Comparison of ENCODE assay signal across 22 cellular contexts in the genomic region with DNA sequence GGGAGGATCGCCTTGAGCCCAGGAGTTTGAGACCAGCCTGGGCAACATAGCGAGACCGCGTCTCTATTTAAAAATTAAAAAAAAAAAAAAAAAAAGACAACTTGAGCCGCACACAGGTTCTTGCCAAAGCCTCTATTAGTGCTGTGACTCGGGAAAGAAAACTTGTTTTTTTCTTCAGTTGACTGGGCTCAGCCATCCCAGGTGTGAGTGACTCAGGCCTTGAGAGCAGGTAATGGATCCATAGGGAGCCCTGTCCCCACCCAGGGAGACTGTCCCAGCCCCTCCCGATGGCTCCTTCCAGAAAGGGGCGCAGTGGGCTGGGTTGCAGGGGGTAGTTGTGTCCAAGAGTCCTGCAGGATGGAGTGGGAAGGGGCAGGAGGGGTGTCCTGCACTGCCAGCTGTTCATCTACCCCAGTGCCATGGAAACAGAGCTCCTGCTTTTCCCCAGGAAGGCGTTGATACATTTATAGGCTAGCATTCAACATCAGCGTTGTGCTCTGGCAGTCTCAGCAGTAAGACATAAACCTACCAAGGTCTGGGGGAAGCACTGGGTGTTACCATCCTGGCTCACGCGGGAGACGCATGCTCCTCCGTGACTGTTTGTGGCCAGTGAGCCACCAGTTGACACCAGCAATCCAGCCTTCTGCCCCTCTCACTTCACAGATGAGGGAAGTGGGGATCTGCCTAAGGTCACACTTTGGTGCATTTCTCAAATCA.
A peak's percentile ranks its signal among the peaks of the same experiment; 100 is the strongest.
DNase-seq lines count a peak whose midpoint lies in the region; ATAC-seq and TF ChIP-seq lines count a peak whose summit lies in the region.
"Had no signal": no experiment of that assay in that cellular context is flagged by ENCODE, and none has a peak within 500 bp of the region (broad histone marks: within the 10 kb centered on the region; RNA-seq: fewer than 3 reads in every experiment).

No MANE protein-coding gene starts in this region.

- peaks cover 15% of the 10 kb centered on the region for H3K27me3 Mint-ChIP-seq in GM23338 (ENCODE audit: insufficient read depth, low read depth, poor library complexity)
- H3K27me3 Mint-ChIP-seq: activated CD4-positive, alpha-beta T cell treated with anti-CD3 and anti-CD28 coated beads for 36 hours; activated naive CD4-positive, alpha-beta T cell treated with anti-CD3 and anti-CD28 coated beads, Interleukin-2, amount 50 U/mL, for 24 hours; CD4-positive, alpha-beta memory T cell; T-cell had no signal

- H3K4me3 ChIP-seq in GM23338: no peak overlapping the region
- H3K4me3 ChIP-seq in OCI-LY1 (ENCODE audit: low read depth, low read length, poor library complexity, severe bottlenecking): peak overlapping the region; percentile 17
- H3K4me3 ChIP-seq in right atrium auricular region: no peak overlapping the region
- no peak overlapping the region for H3K4me3 ChIP-seq in ascending aorta
- H3K4me3 ChIP-seq: lower lobe of right lung, tibial nerve had no signal

- H3K9me3 Mint-ChIP-seq in GM23338: peaks cover 3% of the 10 kb centered on the region; the same call in 1 of the 3 replicates
- H3K9me3 Mint-ChIP-seq: activated naive CD4-positive, alpha-beta T cell treated with anti-CD3 and anti-CD28 coated beads, Interleukin-2, amount 50 U/mL, for 24 hours; CD4-positive, alpha-beta memory T cell; T-cell had no signal

- H2AFZ ChIP-seq in GM23338 (no peak overlapping the region), OCI-LY1 (ENCODE audit: low read length) (no peak overlapping the region)

- H3K36me3 ChIP-seq in GM23338 (ENCODE audit: insufficient read depth) (no peaks in the 10 kb centered on the region), OCI-LY1 (ENCODE audit: insufficient read depth, low read length) (peaks cover 10% of the 10 kb centered on the region), right atrium auricular region (no peaks in the 10 kb centered on the region), ascending aorta (no peaks in the 10 kb centered on the region)
- H3K36me3 ChIP-seq: lower lobe of right lung, tibial nerve had no signal

- no peak overlapping the region for H3K4me2 ChIP-seq in GM23338
- peak overlapping the region; percentile 49 for H3K4me2 ChIP-seq in OCI-LY1 (ENCODE audit: low read length)

- no peak for DNase-seq in GM23338 (ENCODE audit: low spot score)
- DNase-seq in right atrium auricular region (ENCODE audit: low spot score): no peak
- DNase-seq in renal cortical epithelial cell (ENCODE audit: low read depth): peak; percentile 30
- DNase-seq in NOMO-1 (lab: John Stamatoyannopoulos, UW; ENCODE audit: unreplicated experiment in 2 of 2): no peak
- no peak for DNase-seq in HCEC 1CT
- no peak for DNase-seq in ascending aorta (ENCODE audit: low spot score in 2 of 2)
- DNase-seq: activated CD4-positive, alpha-beta T cell treated with anti-CD3 and anti-CD28 coated beads for 36 hours; CD4-positive, alpha-beta memory T cell; effector CD8-positive, alpha-beta T cell; glutamatergic neuron; H7; lower lobe of right lung; NCI-H2107; NCI-H510A treated with DMSO at 0.1 percent for 48 hours; SHP77 treated with DMSO at 0.1 percent for 48 hours; stimulated activated CD4-positive, alpha-beta T cell treated with anti-CD3 and anti-CD28 coated beads, Interleukin-2, amount 100 ng/mL, for 24 hours; stimulated activated naive CD4-positive, alpha-beta T cell; T-cell had no signal

- peak overlapping the region; percentile 84; the same call in 1 of the 2 replicates for H3K27ac Mint-ChIP-seq in GM23338
- H3K27ac Mint-ChIP-seq: activated CD4-positive, alpha-beta T cell treated with anti-CD3 and anti-CD28 coated beads for 36 hours; activated naive CD4-positive, alpha-beta T cell treated with anti-CD3 and anti-CD28 coated beads, Interleukin-2, amount 50 U/mL, for 24 hours; CD4-positive, alpha-beta memory T cell; T-cell had no signal

- no peak overlapping the region for H3K4me3 Mint-ChIP-seq in GM23338
- H3K4me3 Mint-ChIP-seq: activated CD4-positive, alpha-beta T cell treated with anti-CD3 and anti-CD28 coated beads for 36 hours; activated naive CD4-positive, alpha-beta T cell treated with anti-CD3 and anti-CD28 coated beads, Interleukin-2, amount 50 U/mL, for 24 hours; CD4-positive, alpha-beta memory T cell; T-cell had no signal

- H3K36me3 Mint-ChIP-seq in GM23338 (ENCODE audit: low read depth): peaks cover 4% of the 10 kb centered on the region; the same call in 2 of the 3 replicates
- H3K36me3 Mint-ChIP-seq: activated naive CD4-positive, alpha-beta T cell treated with anti-CD3 and anti-CD28 coated beads, Interleukin-2, amount 50 U/mL, for 24 hours; CD4-positive, alpha-beta memory T cell had no signal

- intact Hi-C loops in ascending aorta (cut with DNase I): no loop called here

- H3K79me2 ChIP-seq in GM23338 (replicated peaks; ENCODE audit: insufficient read depth) (peaks cover 91% of the 10 kb centered on the region), OCI-LY1 (ENCODE audit: insufficient read depth, low read length) (peaks cover 77% of the 10 kb centered on the region)

- TF ChIP-seq CTCF in GM23338 (conservative IDR thresholded peaks at IDR 0.05; ENCODE audit: low read depth in 2 of 2) (no peak), OCI-LY1 (IDR thresholded peaks at IDR 0.05; ENCODE audit: low read length) (no peak), right atrium auricular region (IDR thresholded peaks at IDR 0.05) (no peak), ascending aorta (IDR thresholded peaks at IDR 0.05) (no peak)

- H3K27ac ChIP-seq in GM23338 (ENCODE audit: low read depth): peak overlapping the region; percentile 39; the same call in 1 of the 2 replicates
- H3K27ac ChIP-seq in OCI-LY1 (ENCODE audit: low read depth, low read length, poor library complexity, severe bottlenecking): peak overlapping the region; percentile 84
- peak overlapping the region; percentile 56 to 88 for H3K27ac ChIP-seq in right atrium auricular region
- no peak overlapping the region for H3K27ac ChIP-seq in ascending aorta
- H3K27ac ChIP-seq: lower lobe of right lung, tibial nerve had no signal

- H3F3A ChIP-seq in GM23338 (replicated peaks; ENCODE audit: low read depth): no peaks in the 10 kb centered on the region
- peaks cover 20% of the 10 kb centered on the region; the same call in 1 of the 2 replicates for H3F3A ChIP-seq in OCI-LY1 (ENCODE audit: insufficient read depth, low read length)

- H4K20me1 ChIP-seq in GM23338 (replicated peaks; ENCODE audit: insufficient read depth): no peaks in the 10 kb centered on the region
- H4K20me1 ChIP-seq in OCI-LY1 (ENCODE audit: insufficient read depth, low read length): no peaks in the 10 kb centered on the region; the same call in 1 of the 2 replicates

- H3K4me1 ChIP-seq in GM23338 (ENCODE audit: insufficient read depth) (peaks cover 58% of the 10 kb centered on the region), OCI-LY1 (ENCODE audit: insufficient read depth, low read length, severe bottlenecking) (peaks cover 97% of the 10 kb centered on the region), right atrium auricular region (peaks cover 0 to 75% of the 10 kb centered on the region in 2 donors), ascending aorta (peaks cover 17 to 42% of the 10 kb centered on the region in 2 donors)

- no peaks in the 10 kb centered on the region for H3K27me3 ChIP-seq in GM23338 (ENCODE audit: insufficient read depth)
- H3K27me3 ChIP-seq in OCI-LY1 (ENCODE audit: insufficient read depth, low read length): no peaks in the 10 kb centered on the region
- no peaks in the 10 kb centered on the region for H3K27me3 ChIP-seq in right atrium auricular region
- no peaks in the 10 kb centered on the region for H3K27me3 ChIP-seq in ascending aorta
- H3K27me3 ChIP-seq: tibial nerve had no signal

- ATAC-seq in GM23338 (no peak), GM21723 (IDR thresholded peaks at IDR 0.05; ENCODE audit: unreplicated experiment) (no peak)
- ATAC-seq: activated CD4-positive, alpha-beta T cell treated with anti-CD3 and anti-CD28 coated beads for 36 hours; lower lobe of right lung; T-cell had no signal

- H3K9me2 ChIP-seq in GM23338 (ENCODE audit: insufficient read depth) (no peaks in the 10 kb centered on the region), OCI-LY1 (ENCODE audit: low read depth, low read length) (no peaks in the 10 kb centered on the region)

- H3K9me3 ChIP-seq in OCI-LY1 (ENCODE audit: low read length) (no peaks in the 10 kb centered on the region), right atrium auricular region (no peaks in the 10 kb centered on the region), ascending aorta (no peaks in the 10 kb centered on the region)
- H3K9me3 ChIP-seq: lower lobe of right lung, tibial nerve had no signal

- H3K9ac ChIP-seq in OCI-LY1 (ENCODE audit: low read length): peak overlapping the region; percentile 50; the same call in 1 of the 2 replicates

- peaks cover 71% of the 10 kb centered on the region for H3K4me1 Mint-ChIP-seq in GM23338
- H3K4me1 Mint-ChIP-seq: activated naive CD4-positive, alpha-beta T cell treated with anti-CD3 and anti-CD28 coated beads, Interleukin-2, amount 50 U/mL, for 24 hours had no signal

TF ChIP-seq in GM23338, 12 proteins besides CTCF, POLR2A, EP300 and RAD21 (continues in another document):
- no peak for TF ChIP-seq STAT1 (IDR thresholded peaks at IDR 0.05; ENCODE audit: unreplicated experiment)
- TF ChIP-seq, protein P1, sequence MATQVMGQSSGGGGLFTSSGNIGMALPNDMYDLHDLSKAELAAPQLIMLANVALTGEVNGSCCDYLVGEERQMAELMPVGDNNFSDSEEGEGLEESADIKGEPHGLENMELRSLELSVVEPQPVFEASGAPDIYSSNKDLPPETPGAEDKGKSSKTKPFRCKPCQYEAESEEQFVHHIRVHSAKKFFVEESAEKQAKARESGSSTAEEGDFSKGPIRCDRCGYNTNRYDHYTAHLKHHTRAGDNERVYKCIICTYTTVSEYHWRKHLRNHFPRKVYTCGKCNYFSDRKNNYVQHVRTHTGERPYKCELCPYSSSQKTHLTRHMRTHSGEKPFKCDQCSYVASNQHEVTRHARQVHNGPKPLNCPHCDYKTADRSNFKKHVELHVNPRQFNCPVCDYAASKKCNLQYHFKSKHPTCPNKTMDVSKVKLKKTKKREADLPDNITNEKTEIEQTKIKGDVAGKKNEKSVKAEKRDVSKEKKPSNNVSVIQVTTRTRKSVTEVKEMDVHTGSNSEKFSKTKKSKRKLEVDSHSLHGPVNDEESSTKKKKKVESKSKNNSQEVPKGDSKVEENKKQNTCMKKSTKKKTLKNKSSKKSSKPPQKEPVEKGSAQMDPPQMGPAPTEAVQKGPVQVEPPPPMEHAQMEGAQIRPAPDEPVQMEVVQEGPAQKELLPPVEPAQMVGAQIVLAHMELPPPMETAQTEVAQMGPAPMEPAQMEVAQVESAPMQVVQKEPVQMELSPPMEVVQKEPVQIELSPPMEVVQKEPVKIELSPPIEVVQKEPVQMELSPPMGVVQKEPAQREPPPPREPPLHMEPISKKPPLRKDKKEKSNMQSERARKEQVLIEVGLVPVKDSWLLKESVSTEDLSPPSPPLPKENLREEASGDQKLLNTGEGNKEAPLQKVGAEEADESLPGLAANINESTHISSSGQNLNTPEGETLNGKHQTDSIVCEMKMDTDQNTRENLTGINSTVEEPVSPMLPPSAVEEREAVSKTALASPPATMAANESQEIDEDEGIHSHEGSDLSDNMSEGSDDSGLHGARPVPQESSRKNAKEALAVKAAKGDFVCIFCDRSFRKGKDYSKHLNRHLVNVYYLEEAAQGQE (IDR thresholded peaks at IDR 0.05; ENCODE audit: unreplicated experiment): no peak

Comparison
In these comparisons a context has a peak if more than half of its experiments do, and no peak if none do; other contexts are left out.
1. H3K27ac ChIP-seq: peak in GM23338 (single experiment), OCI-LY1 (single experiment) and right atrium auricular region (2 of 2); none in ascending aorta (0 of 2).